In the genomic region with DNA sequence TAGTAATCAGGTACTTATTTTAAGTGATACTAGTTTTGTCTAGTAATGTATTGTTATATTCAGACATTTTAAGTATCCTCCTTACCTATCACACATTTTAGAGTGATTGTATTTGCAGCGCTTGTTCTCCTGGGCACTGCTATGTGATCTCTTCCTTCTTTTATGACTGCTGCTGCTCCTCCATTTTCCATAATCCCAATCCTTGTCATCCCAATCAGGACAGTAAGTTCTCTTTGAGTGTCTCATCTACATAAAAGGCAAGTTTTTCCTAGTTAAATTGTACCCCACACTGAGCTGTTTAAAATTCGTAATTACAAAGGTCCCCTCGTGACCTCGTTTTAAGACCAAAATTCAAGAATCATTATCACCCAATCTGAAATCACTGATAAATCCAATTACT, we compare ENCODE assay signal across 9 cellular contexts. TPM values are rescaled to one million over a fixed set of nuclear protein-coding genes. Genes with fewer than 3 reads are reported as not detected.
DNase-seq lines count a peak whose midpoint lies in the region; ATAC-seq and TF ChIP-seq lines count a peak whose summit lies in the region.
"Had no signal": no experiment of that assay in that cellular context is flagged by ENCODE, and none has a peak within 500 bp of the region (broad histone marks: within the 10 kb centered on the region; RNA-seq: fewer than 3 reads in every experiment).

No MANE protein-coding gene starts in this region.

- no peaks in the 10 kb centered on the region for H3K27me3 ChIP-seq in HUES64 (ENCODE audit: insufficient read depth, low read length)
- no peaks in the 10 kb centered on the region for H3K27me3 ChIP-seq in mucosa of stomach (ENCODE audit: control insufficient read depth, insufficient read depth, low read length)

- no peak for TF ChIP-seq CTCF in 22Rv1 (IDR thresholded peaks at IDR 0.05)
- TF ChIP-seq CTCF in cardiac fibroblast (IDR thresholded peaks at IDR 0.05; ENCODE audit: low read depth, low read length): no peak

- H3K4me1 ChIP-seq in HUES64 (ENCODE audit: insufficient read depth, low read length): peaks cover 16% of the 10 kb centered on the region
- H3K4me1 ChIP-seq in mucosa of stomach (ENCODE audit: control insufficient read depth, insufficient read depth, low read length): peaks cover 23% of the 10 kb centered on the region

- DNase-seq in cardiac fibroblast (ENCODE audit: low read depth in 2 of 2) (no peak), NCI-H2107 treated with DMSO at 0.1 percent for 48 hours (lab: John Stamatoyannopoulos, UW; ENCODE audit: unreplicated experiment) (no peak), SW 1271 (lab: John Stamatoyannopoulos, UW) (no peak)
- DNase-seq in stimulated activated CD4-positive, alpha-beta T cell treated with anti-CD3 and anti-CD28 coated beads, Interleukin-1b, Interleukin-23, amount 100 ng/mL, for 48 hours: no peak
- DNase-seq: NCI-H146 had no signal

- WGBS in HUES64: 39% methylated on average over 4 of the region's 4 CpGs

- H3K9ac ChIP-seq in HUES64 (ENCODE audit: low read depth, low read length): no peak overlapping the region
- peak overlapping the region; percentile 38 for H3K9ac ChIP-seq in mucosa of stomach (ENCODE audit: low read length)

- H3K9me3 ChIP-seq in HUES64 (ENCODE audit: insufficient read depth, low read depth, low read length) (no peaks in the 10 kb centered on the region), mucosa of stomach (ENCODE audit: control insufficient read depth, low read length) (no peaks in the 10 kb centered on the region)

- peak overlapping the region; percentile 76 for H3K4me3 ChIP-seq in HUES64 (ENCODE audit: low read length)
- peak overlapping the region; percentile 93 to 99 for H3K4me3 ChIP-seq in cardiac fibroblast (replicated peaks in 1 of 2; ENCODE audit: low read depth in 2 of 2, low read length in 2 of 2)
- no peak overlapping the region for H3K4me3 ChIP-seq in mucosa of stomach (ENCODE audit: low read length)

- H3K36me3 ChIP-seq in HUES64 (ENCODE audit: insufficient read depth, low read length) (peaks cover 52% of the 10 kb centered on the region), mucosa of stomach (ENCODE audit: control insufficient read depth, insufficient read depth, low read length) (no peaks in the 10 kb centered on the region)

- H3K27ac ChIP-seq in 22Rv1 (0 out of 2 replicates have a peak overlapping the region, but pooled peaks have one; percentile 96), HUES64 (ENCODE audit: low read depth, low read length) (0 out of 2 replicates have a peak overlapping the region, but pooled peaks have one; percentile 6)

- no peak for ATAC-seq in HG03159 (IDR thresholded peaks at IDR 0.05; ENCODE audit: unreplicated experiment)

RNA-seq across cellular contexts. Expression of a gene that starts 2.8 kb away (rescaled TPM):
- polyA plus RNA-seq in HUES64 (2013, experiment 1 of 2): 22.6 TPM
- polyA plus RNA-seq in HUES64 (2013, experiment 2 of 2): 23.3 TPM

RNA-seq across cellular contexts. Expression of a gene that starts 27.3 kb away (rescaled TPM):
- polyA plus RNA-seq in HUES64 (2013, experiment 1 of 2): 37.1 TPM
- 39.3 TPM for polyA plus RNA-seq in HUES64 (2013, experiment 2 of 2)

RNA-seq across cellular contexts. Expression of a gene that starts 27.6 kb away (rescaled TPM):
- 56.7 TPM for polyA plus RNA-seq in HUES64 (2013, experiment 1 of 2)
- 51.4 TPM for polyA plus RNA-seq in HUES64 (2013, experiment 2 of 2)

RNA-seq across cellular contexts. Expression of a gene that starts 49.9 kb away (rescaled TPM):
- polyA plus RNA-seq in HUES64 (2013, experiment 1 of 2): 296 TPM
- polyA plus RNA-seq in HUES64 (2013, experiment 2 of 2): 259 TPM
